Comparison of ENCODE assay signal across 18 cellular contexts in genomic region chr5:39207628-39208027, GRCh38. TPM values are rescaled to one million over a fixed set of nuclear protein-coding genes. Genes with fewer than 3 reads are reported as not detected.
DNase-seq lines count a peak whose midpoint lies in the region; ATAC-seq lines count a peak whose summit lies in the region.
"Had no signal": no experiment of that assay in that cellular context is flagged by ENCODE, and none has a peak within 500 bp of the region (broad histone marks: within the 10 kb centered on the region; RNA-seq: fewer than 3 reads in every experiment).

No MANE protein-coding gene starts in this region.

- intact Hi-C loops in posterior vena cava (cut with DNase I) = no loop called here

- peak overlapping the region; percentile 97 for H3K27ac Mint-ChIP-seq in activated naive CD4-positive, alpha-beta T cell treated with anti-CD3 and anti-CD28 coated beads, Interleukin-2, amount 50 U/mL, for 24 hours
- H3K27ac Mint-ChIP-seq in T-helper 17 cell = peak overlapping the region; percentile 100
- H3K27ac Mint-ChIP-seq in effector memory CD8-positive, alpha-beta T cell = peak overlapping the region; percentile 61 to 87
- H3K27ac Mint-ChIP-seq: memory B cell; stimulated activated memory B cell treated with anti-CD40 and anti-IgM and Interleukin-4, amounts not matched to agents 10 μg/mL and 1 μg/mL and 100 μg/mL, for 72 hours had no signal

- DNase-seq in activated naive CD4-positive, alpha-beta T cell treated with Interleukin-2 at 50 U/mL for 16 hours = no peak
- DNase-seq in T-helper 17 cell (no peak), posterior vena cava (ENCODE audit: low spot score) (no peak), islet precursor cell (no peak)
- DNase-seq in effector memory CD8-positive, alpha-beta T cell = no peak
- DNase-seq: DMS79, kidney glomerular epithelial cell, NCI-H2171 treated with DMSO at 0.1 percent for 48 hours, NCI-H526 treated with DMSO at 0.1 percent for 48 hours, thyroid gland had no signal

- H3K4me3 Mint-ChIP-seq in activated naive CD4-positive, alpha-beta T cell treated with anti-CD3 and anti-CD28 coated beads, Interleukin-2, amount 50 U/mL, for 24 hours = peak overlapping the region; percentile 84
- peak overlapping the region; percentile 91 for H3K4me3 Mint-ChIP-seq in T-helper 17 cell
- H3K4me3 Mint-ChIP-seq in effector memory CD8-positive, alpha-beta T cell = peak overlapping the region; percentile 73 to 74
- H3K4me3 Mint-ChIP-seq: memory B cell; stimulated activated memory B cell treated with anti-CD40 and anti-IgM and Interleukin-4, amounts not matched to agents 10 μg/mL and 1 μg/mL and 100 μg/mL, for 72 hours had no signal

- H3K36me3 Mint-ChIP-seq in activated naive CD4-positive, alpha-beta T cell treated with anti-CD3 and anti-CD28 coated beads, Interleukin-2, amount 50 U/mL, for 24 hours = peaks cover 3% of the 10 kb centered on the region
- no peaks in the 10 kb centered on the region for H3K36me3 Mint-ChIP-seq in T-helper 17 cell (ENCODE audit: low read depth)
- H3K36me3 Mint-ChIP-seq in effector memory CD8-positive, alpha-beta T cell (ENCODE audit: insufficient read depth) = peaks cover 21% of the 10 kb centered on the region
- H3K36me3 Mint-ChIP-seq: memory B cell; stimulated activated memory B cell treated with anti-CD40 and anti-IgM and Interleukin-4, amounts not matched to agents 10 μg/mL and 1 μg/mL and 100 μg/mL, for 72 hours had no signal

- H3K4me1 Mint-ChIP-seq in activated naive CD4-positive, alpha-beta T cell treated with anti-CD3 and anti-CD28 coated beads, Interleukin-2, amount 50 U/mL, for 24 hours = peaks cover 95% of the 10 kb centered on the region
- peaks cover 66% of the 10 kb centered on the region for H3K4me1 Mint-ChIP-seq in T-helper 17 cell
- H3K4me1 Mint-ChIP-seq in effector memory CD8-positive, alpha-beta T cell (ENCODE audit: low read depth in 2 of 2) = peaks cover 62 to 92% of the 10 kb centered on the region in 2 donors

- no peaks in the 10 kb centered on the region for H3K27me3 Mint-ChIP-seq in activated naive CD4-positive, alpha-beta T cell treated with anti-CD3 and anti-CD28 coated beads, Interleukin-2, amount 50 U/mL, for 24 hours
- no peaks in the 10 kb centered on the region for H3K27me3 Mint-ChIP-seq in T-helper 17 cell
- no peaks in the 10 kb centered on the region for H3K27me3 Mint-ChIP-seq in effector memory CD8-positive, alpha-beta T cell
- H3K27me3 Mint-ChIP-seq: memory B cell; stimulated activated memory B cell treated with anti-CD40 and anti-IgM and Interleukin-4, amounts not matched to agents 10 μg/mL and 1 μg/mL and 100 μg/mL, for 72 hours had no signal

- H3K9me3 Mint-ChIP-seq in activated naive CD4-positive, alpha-beta T cell treated with anti-CD3 and anti-CD28 coated beads, Interleukin-2, amount 50 U/mL, for 24 hours = no peaks in the 10 kb centered on the region
- H3K9me3 Mint-ChIP-seq in effector memory CD8-positive, alpha-beta T cell = no peaks in the 10 kb centered on the region
- H3K9me3 Mint-ChIP-seq: memory B cell; stimulated activated memory B cell treated with anti-CD40 and anti-IgM and Interleukin-4, amounts not matched to agents 10 μg/mL and 1 μg/mL and 100 μg/mL, for 72 hours had no signal

- no peak for ATAC-seq in T-helper 17 cell
- no peak for ATAC-seq in effector memory CD8-positive, alpha-beta T cell (replicated peaks)
- ATAC-seq in GM19035 (IDR thresholded peaks at IDR 0.05; ENCODE audit: unreplicated experiment) = no peak
- ATAC-seq: esophagus mucosa; sciatic nerve; stimulated activated memory B cell treated with anti-CD40 and anti-IgM and Interleukin-4, amounts not matched to agents 10 μg/mL and 1 μg/mL and 100 μg/mL, for 72 hours had no signal

- no peaks in the 10 kb centered on the region for H3K9me3 ChIP-seq in T-helper 17 cell (ENCODE audit: control insufficient read depth, low read length, poor library complexity, severe bottlenecking)
- H3K9me3 ChIP-seq: ascending aorta, thyroid gland had no signal

RNA-seq across cellular contexts. Expression of gene FYB1, which starts 11.7 kb away (rescaled TPM):
- 100 to 1,000 TPM; 499 to 517 TPM for total RNA-seq in T-helper 17 cell
- 10 to 100 TPM; 10.1 to 26.0 TPM for total RNA-seq in posterior vena cava
- total RNA-seq: myocyte had no signal

Comparison
In these comparisons a context has a peak if more than half of its experiments do, and no peak if none do; other contexts are left out.
1. RNA of gene FYB1, which starts 11.7 kb away (total RNA-seq): 499 to 517 TPM in T-helper 17 cell; 10.1 to 26.0 TPM in posterior vena cava; every median in the first group is over 10 times any median in the second.
2. Peak in every context shown above with its lines, with median percentiles within 50 percentile points of each other: H3K27ac Mint-ChIP-seq and H3K4me3 Mint-ChIP-seq.